ENCODE assay signal across 9 cellular contexts in the genomic region with DNA sequence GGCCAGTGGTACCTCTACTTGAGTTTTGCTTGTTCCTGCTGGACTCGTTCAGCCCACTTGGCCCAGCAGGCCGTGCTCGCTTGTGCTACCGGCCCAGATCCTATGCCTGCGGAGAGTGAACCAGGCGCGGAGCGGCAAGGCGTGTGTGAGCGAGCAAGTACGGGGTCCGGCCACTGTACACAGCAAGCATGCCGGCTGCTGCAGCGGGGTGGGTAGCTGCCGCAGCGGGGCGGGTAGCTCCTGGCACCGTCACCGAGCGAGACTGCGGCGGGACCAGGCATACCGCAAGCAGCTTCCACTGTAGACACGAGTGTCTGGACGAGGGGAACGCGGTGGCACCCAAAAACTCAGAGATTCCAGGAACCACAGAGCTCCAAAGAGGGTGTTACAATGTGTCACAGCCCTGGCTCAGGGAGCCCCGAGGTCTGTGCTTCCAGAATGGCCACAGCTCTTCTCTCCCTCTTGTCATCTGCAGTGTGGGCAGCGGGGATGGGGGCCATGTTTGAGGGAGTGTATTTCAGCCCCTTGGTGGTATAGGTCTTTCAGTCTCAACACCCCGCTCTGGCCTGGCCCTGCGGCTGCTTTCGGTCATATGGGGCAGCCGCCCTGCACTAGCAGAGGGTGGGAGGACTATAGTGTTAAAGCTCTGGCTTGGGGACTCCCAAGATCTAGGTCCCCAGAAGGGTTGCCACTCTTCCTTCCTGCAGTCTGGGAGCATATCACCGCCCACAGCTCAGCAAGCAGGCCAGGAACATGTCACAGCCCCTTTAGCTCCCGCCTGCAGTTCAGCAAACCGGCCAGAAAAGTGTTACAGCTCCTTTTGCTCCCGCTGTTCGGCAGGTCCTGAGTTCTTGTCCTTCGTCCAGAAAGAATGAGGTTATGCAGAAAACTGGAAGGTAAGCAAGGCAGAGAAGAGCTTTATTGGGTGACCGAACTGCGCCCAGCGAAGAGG. TPM values are rescaled to one million over a fixed set of nuclear protein-coding genes. Genes with fewer than 3 reads are reported as not detected.
A peak's percentile ranks its signal among the peaks of the same experiment; 100 is the strongest.
DNase-seq lines count a peak whose midpoint lies in the region; ATAC-seq and TF ChIP-seq lines count a peak whose summit lies in the region.
"Had no signal": no experiment of that assay in that cellular context is flagged by ENCODE, and none has a peak within 500 bp of the region (broad histone marks: within the 10 kb centered on the region; RNA-seq: fewer than 3 reads in every experiment).

No MANE protein-coding gene starts in this region.

- no peaks in the 10 kb centered on the region for H3K9me3 Mint-ChIP-seq in activated naive CD4-positive, alpha-beta T cell treated with anti-CD3 and anti-CD28 coated beads for 36 hours
- no peaks in the 10 kb centered on the region for H3K9me3 Mint-ChIP-seq in chondrocyte (ENCODE audit: low read depth)

- no peaks in the 10 kb centered on the region for H3K27me3 ChIP-seq in muscle layer of colon (ENCODE audit: control insufficient read depth in 1 of 2, insufficient read depth in 2 of 2, low read length in 2 of 2)

- H3K36me3 ChIP-seq in muscle layer of colon (ENCODE audit: insufficient read depth, low read length) (no peaks in the 10 kb centered on the region), urinary bladder (ENCODE audit: insufficient read depth) (no peaks in the 10 kb centered on the region)

- WGBS in urinary bladder: 47% methylated on average over 42 of the region's 42 CpGs

- DNase-seq in activated naive CD4-positive, alpha-beta T cell treated with anti-CD3 and anti-CD28 coated beads for 36 hours: peak; percentile 32
- DNase-seq in activated naive CD4-positive, alpha-beta T cell treated with Interleukin-2 at 50 U/mL for 16 hours: no peak
- peak; percentile 92 for DNase-seq in chondrocyte (ENCODE audit: low spot score)

- H3K4me3 ChIP-seq in muscle layer of colon (ENCODE audit: low read depth in 1 of 2, low read length in 2 of 2) (peak overlapping the region; percentile 45 to 49), urinary bladder (ENCODE audit: low read depth, low read length) (peak overlapping the region; percentile 23)

- CTCF ChIA-PET in activated naive CD4-positive, alpha-beta T cell treated with anti-CD3 and anti-CD28 coated beads for 36 hours (lab: Charles Lee): interaction anchor here (0.9 to 1.4 kb wide), 4 partner anchors 24 to 296 kb away, joined by 3 to 6 read pairs (median 4); no protein-coding TSS in a partner anchor

- intact Hi-C loops in activated naive CD4-positive, alpha-beta T cell treated with anti-CD3 and anti-CD28 coated beads for 36 hours (cut with micrococcal nuclease): no loop called here

- no peak overlapping the region for H3K9ac ChIP-seq in muscle layer of colon (ENCODE audit: low read length)

- H3K27ac Mint-ChIP-seq in activated naive CD4-positive, alpha-beta T cell treated with anti-CD3 and anti-CD28 coated beads for 36 hours: no peak overlapping the region
- no peak overlapping the region for H3K27ac Mint-ChIP-seq in chondrocyte (ENCODE audit: unreplicated experiment)

- peaks cover 21% of the 10 kb centered on the region for H3K4me1 Mint-ChIP-seq in activated naive CD4-positive, alpha-beta T cell treated with anti-CD3 and anti-CD28 coated beads for 36 hours (ENCODE audit: low read depth)
- H3K4me1 Mint-ChIP-seq in chondrocyte (ENCODE audit: low read depth): peaks cover 8% of the 10 kb centered on the region

- no peaks in the 10 kb centered on the region for H3K36me3 Mint-ChIP-seq in activated naive CD4-positive, alpha-beta T cell treated with anti-CD3 and anti-CD28 coated beads for 36 hours (ENCODE audit: low read depth)
- H3K36me3 Mint-ChIP-seq in chondrocyte (ENCODE audit: low read depth): no peaks in the 10 kb centered on the region

- H3K4me1 ChIP-seq in muscle layer of colon (ENCODE audit: insufficient read depth, low read length): peaks cover 10% of the 10 kb centered on the region
- peaks cover 2% of the 10 kb centered on the region for H3K4me1 ChIP-seq in urinary bladder (ENCODE audit: insufficient read depth)

- H3K27me3 Mint-ChIP-seq in activated naive CD4-positive, alpha-beta T cell treated with anti-CD3 and anti-CD28 coated beads for 36 hours (ENCODE audit: low read depth): peaks cover 11% of the 10 kb centered on the region
- H3K27me3 Mint-ChIP-seq in chondrocyte (ENCODE audit: low read depth): peaks cover 4% of the 10 kb centered on the region

- TF ChIP-seq CTCF in chondrocyte (IDR thresholded peaks at IDR 0.05): no peak

- H3K4me3 Mint-ChIP-seq in activated naive CD4-positive, alpha-beta T cell treated with anti-CD3 and anti-CD28 coated beads for 36 hours: peak overlapping the region; percentile 36
- H3K4me3 Mint-ChIP-seq in chondrocyte (ENCODE audit: unreplicated experiment): no peak overlapping the region

- H3K9me3 ChIP-seq in muscle layer of colon (ENCODE audit: low read length): no peaks in the 10 kb centered on the region

- no peak overlapping the region for H3K27ac ChIP-seq in muscle layer of colon (ENCODE audit: low read depth, low read length)
- no peak overlapping the region for H3K27ac ChIP-seq in urinary bladder (ENCODE audit: low read depth)

- no peak for ATAC-seq in HG03571 (IDR thresholded peaks at IDR 0.05; ENCODE audit: unreplicated experiment)
- ATAC-seq in HG02642 (IDR thresholded peaks at IDR 0.05; ENCODE audit: poor library complexity, unreplicated experiment): no peak
- no peak for ATAC-seq in HG02870 (IDR thresholded peaks at IDR 0.05; ENCODE audit: unreplicated experiment)

RNA-seq across cellular contexts. Expression of a gene that starts 6.1 kb away (rescaled TPM):
- 10 to 100 TPM; 47.8 to 50.3 TPM for total RNA-seq in activated naive CD4-positive, alpha-beta T cell treated with anti-CD3 and anti-CD28 coated beads for 36 hours
- 38.4 to 52.2 TPM (median 44.4 TPM) in 3 replicates for total RNA-seq in chondrocyte
- 37.1 TPM for total RNA-seq in urinary bladder
- polyA plus RNA-seq in urinary bladder: 62.1 TPM

RNA-seq across cellular contexts. Expression of a gene that starts 11.6 kb away (rescaled TPM):
- total RNA-seq in activated naive CD4-positive, alpha-beta T cell treated with anti-CD3 and anti-CD28 coated beads for 36 hours: not detected
- total RNA-seq in chondrocyte (not detected in 3 replicates), urinary bladder (not detected)
- polyA plus RNA-seq in urinary bladder: not detected
- total RNA-seq: Daoy had no signal

RNA-seq across cellular contexts. Expression of a gene that starts 19.7 kb away (rescaled TPM):
- total RNA-seq in activated naive CD4-positive, alpha-beta T cell treated with anti-CD3 and anti-CD28 coated beads for 36 hours: not detected
- total RNA-seq in chondrocyte: 0.19 TPM in 1 of 3 replicates, not detected in the others
- total RNA-seq in urinary bladder: 0.42 TPM
- 0.05 TPM for polyA plus RNA-seq in urinary bladder
- total RNA-seq: Daoy had no signal

RNA-seq across cellular contexts. Expression of a gene that starts 51.1 kb away (rescaled TPM):
- total RNA-seq in activated naive CD4-positive, alpha-beta T cell treated with anti-CD3 and anti-CD28 coated beads for 36 hours: not detected
- total RNA-seq in chondrocyte (0.36 TPM in 1 of 3 replicates, not detected in the others), urinary bladder (0.90 TPM)
- 0.28 TPM for polyA plus RNA-seq in urinary bladder

RNA-seq across cellular contexts. Expression of a gene that starts 53.8 kb away (rescaled TPM):
- not detected for total RNA-seq in activated naive CD4-positive, alpha-beta T cell treated with anti-CD3 and anti-CD28 coated beads for 36 hours
- total RNA-seq in chondrocyte (9.7 to 10.8 TPM (median 10.4 TPM) in 3 replicates), urinary bladder (8.6 TPM)
- 1.7 TPM for polyA plus RNA-seq in urinary bladder
